Comparison of ENCODE assay signal across 1 cellular context in genomic region chr11:71927813-71928738, GRCh38.
A peak's percentile ranks its signal among the peaks of the same experiment; 100 is the strongest.
TF ChIP-seq lines count a peak whose summit lies in the region.

Gene XNDC1N (minus strand): TSS chr11:71928594. CDS start chr11:71923353, 5,241 bp downstream.

TF ChIP-seq in K562, 482 proteins besides CTCF, POLR2A, EP300 and RAD21 (continued from another document and continues in another):
- no peak for TF ChIP-seq NR0B1 (IDR thresholded peaks at IDR 0.05; ENCODE audit: partially characterized antibody)
- no peak for TF ChIP-seq STAT6 (CRISPR knock-in tag; IDR thresholded peaks at IDR 0.05)
- peak; percentile 74; the same call in 1 of the 2 replicates for TF ChIP-seq HLTF (IDR thresholded peaks at IDR 0.05)
- TF ChIP-seq NUFIP1 (IDR thresholded peaks at IDR 0.05; ENCODE audit: partially characterized antibody): no peak
- TF ChIP-seq REST (CRISPR knock-in tag; IDR thresholded peaks at IDR 0.05; ENCODE audit: low read depth): no peak
- no peak for TF ChIP-seq ZNF253 (CRISPR knock-in tag; conservative IDR thresholded peaks at IDR 0.05)
- TF ChIP-seq TAF15 (IDR thresholded peaks at IDR 0.05; ENCODE audit: low read depth, low read length): no peak
- TF ChIP-seq ZNF717 (CRISPR knock-in tag; IDR thresholded peaks at IDR 0.05): no peak
- no peak for TF ChIP-seq GATAD2A (IDR thresholded peaks at IDR 0.05)
- TF ChIP-seq ZFPM2 (CRISPR knock-in tag; IDR thresholded peaks at IDR 0.05): no peak
- no peak for TF ChIP-seq NCOA1 (IDR thresholded peaks at IDR 0.05; ENCODE audit: low read depth)
- 0 out of 2 replicates have a peak, but pooled peaks have one; percentile 15 for TF ChIP-seq MBD2 (IDR thresholded peaks at IDR 0.05; ENCODE audit: borderline replicate concordance, low read depth)
- peak; percentile 95 for TF ChIP-seq L3MBTL2 (IDR thresholded peaks at IDR 0.05)
- TF ChIP-seq PBX2 (CRISPR knock-in tag; IDR thresholded peaks at IDR 0.05; ENCODE audit: low read depth): no peak
- no peak for TF ChIP-seq PBX2 (tag; conservative IDR thresholded peaks at IDR 0.05; ENCODE audit: low read depth)
- TF ChIP-seq NKRF (IDR thresholded peaks at IDR 0.05; ENCODE audit: borderline replicate concordance): peak; percentile 68; the same call in 1 of the 2 replicates
- TF ChIP-seq ZNF561 (CRISPR knock-in tag; conservative IDR thresholded peaks at IDR 0.05): no peak
- no peak for TF ChIP-seq ZNF518B (CRISPR knock-in tag; IDR thresholded peaks at IDR 0.05)
- TF ChIP-seq ZFP36 (IDR thresholded peaks at IDR 0.05; ENCODE audit: low read depth, low read length, partially characterized antibody): no peak
- no peak for TF ChIP-seq ARID3B (CRISPR knock-in tag; IDR thresholded peaks at IDR 0.05; ENCODE audit: borderline replicate concordance)
- TF ChIP-seq JUNB (CRISPR knock-in tag; conservative IDR thresholded peaks at IDR 0.05): no peak
- peak; percentile 96 for TF ChIP-seq DIDO1 (tag; IDR thresholded peaks at IDR 0.05; ENCODE audit: low read depth)
- TF ChIP-seq AFF4 (CRISPR knock-in tag; IDR thresholded peaks at IDR 0.05): no peak
- TF ChIP-seq TAF9B (IDR thresholded peaks at IDR 0.05; ENCODE audit: partially characterized antibody): peak; percentile 50
- TF ChIP-seq LEF1 (IDR thresholded peaks at IDR 0.05): no peak
- TF ChIP-seq RBM39 (optimal IDR thresholded peaks at IDR 0.05; ENCODE audit: low read depth, low read length): no peak
